In the genomic region with DNA sequence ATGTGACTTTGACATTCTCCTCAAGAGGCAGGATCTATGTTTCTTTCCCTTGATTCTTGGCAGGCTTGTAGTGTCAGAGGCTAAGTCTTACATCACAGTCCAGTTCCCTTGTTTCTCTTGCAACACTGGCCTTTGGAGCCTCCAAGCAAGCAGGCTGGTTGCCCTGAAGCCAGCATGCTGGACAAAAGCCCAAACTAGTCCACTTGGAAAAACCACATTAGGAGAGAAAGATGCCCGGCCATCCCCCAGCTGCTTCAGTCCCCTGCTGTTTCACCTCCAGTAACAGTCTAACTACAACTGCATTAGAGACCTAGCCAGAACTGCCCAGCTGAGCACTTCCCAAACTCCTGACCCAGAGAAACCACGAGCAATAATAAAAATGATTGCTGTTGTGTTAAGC, we compare ENCODE assay signal across 12 cellular contexts.
DNase-seq lines count a peak whose midpoint lies in the region; TF ChIP-seq lines count a peak whose summit lies in the region.
"Had no signal": no experiment of that assay in that cellular context is flagged by ENCODE, and none has a peak within 500 bp of the region (broad histone marks: within the 10 kb centered on the region; RNA-seq: fewer than 3 reads in every experiment).

No MANE protein-coding gene starts in this region.

- in situ Hi-C loops in mammary epithelial cell (cut with MboI; ENCODE audit: low sequenced_read_pairs in 2 of 2): no loop called here

- no peak overlapping the region for H2AFZ ChIP-seq in mammary epithelial cell (ENCODE audit: low read depth, low read length)

- TF ChIP-seq CTCF in mammary epithelial cell (conservative IDR thresholded peaks at IDR 0.05 in 1 of 2, IDR thresholded peaks at IDR 0.05 in 1 of 2; ENCODE audit: extremely low read depth in 1 of 2, insufficient read depth in 1 of 2, low read depth in 1 of 2, low read length in 2 of 2) (no peak), kidney epithelial cell (IDR thresholded peaks at IDR 0.05; ENCODE audit: insufficient read depth, low read length, poor library complexity, severe bottlenecking) (no peak), tibial artery (IDR thresholded peaks at IDR 0.05) (no peak), colonic mucosa (IDR thresholded peaks at IDR 0.05) (no peak)

- H3K4me1 ChIP-seq in mammary epithelial cell (ENCODE audit: insufficient read depth, low read length) (no peaks in the 10 kb centered on the region), tibial artery (peaks cover 0 to 25% (median 13%) of the 10 kb centered on the region in 4 donors), colonic mucosa (no peaks in the 10 kb centered on the region)
- H3K4me1 ChIP-seq: foreskin keratinocyte had no signal

- no peaks in the 10 kb centered on the region for H3K36me3 Mint-ChIP-seq in activated T-cell treated with anti-CD3 and anti-CD28 coated beads, Interleukin-2, amount 50 U/mL, for 24 hours (ENCODE audit: low read depth)

- H3K4me3 ChIP-seq in mammary epithelial cell (replicated peaks in 1 of 3; ENCODE audit: insufficient read depth in 1 of 3, low read depth in 2 of 3, low read length in 3 of 3) (no peak overlapping the region), kidney epithelial cell (ENCODE audit: low read depth, low read length) (no peak overlapping the region), tibial artery (no peak overlapping the region), colonic mucosa (no peak overlapping the region)

- no peaks in the 10 kb centered on the region for H3K9me3 Mint-ChIP-seq in activated T-cell treated with anti-CD3 and anti-CD28 coated beads, Interleukin-2, amount 50 U/mL, for 24 hours

- H3K27ac ChIP-seq in mammary epithelial cell (ENCODE audit: insufficient read depth, low read depth, low read length) (no peak overlapping the region), tibial artery (peak overlapping the region; percentile 60 to 68), colonic mucosa (no peak overlapping the region)
- H3K27ac ChIP-seq: 22Rv1, foreskin keratinocyte, neutrophil had no signal

- dilution Hi-C loops in mammary epithelial cell (cut with HindIII; ENCODE audit: low sequenced_read_pairs): no loop called here

- CTCF ChIA-PET in mammary epithelial cell (lab: Charles Lee; ENCODE audit: low non-redundant PET): no interaction called here

- H3K9me3 ChIP-seq in mammary epithelial cell (replicated peaks; ENCODE audit: insufficient read depth, low read length): no peaks in the 10 kb centered on the region
- H3K9me3 ChIP-seq in tibial artery: peaks cover 0 to 3% (median 0%) of the 10 kb centered on the region in 3 donors
- no peaks in the 10 kb centered on the region for H3K9me3 ChIP-seq in colonic mucosa
- H3K9me3 ChIP-seq: neutrophil had no signal

- no peaks in the 10 kb centered on the region for H3K79me2 ChIP-seq in mammary epithelial cell (ENCODE audit: insufficient read depth, low read length)

- H3K4me1 Mint-ChIP-seq in activated T-cell treated with anti-CD3 and anti-CD28 coated beads, Interleukin-2, amount 50 U/mL, for 24 hours (ENCODE audit: low read depth): no peaks in the 10 kb centered on the region

- H3K4me3 Mint-ChIP-seq in activated T-cell treated with anti-CD3 and anti-CD28 coated beads, Interleukin-2, amount 50 U/mL, for 24 hours: no peak overlapping the region

- H3K4me2 ChIP-seq in mammary epithelial cell (ENCODE audit: insufficient read depth, low read depth, low read length): no peak overlapping the region

- H3K9ac ChIP-seq in mammary epithelial cell (ENCODE audit: insufficient read depth, low read length) (no peak overlapping the region), colonic mucosa (ENCODE audit: low read depth in 2 of 2, low read length in 2 of 2) (no peak overlapping the region)

- no peak overlapping the region for H3K27ac Mint-ChIP-seq in activated T-cell treated with anti-CD3 and anti-CD28 coated beads, Interleukin-2, amount 50 U/mL, for 24 hours

- BruUV-seq in mammary epithelial cell (replicated peaks; lab: Mats Ljungman, UMichigan): no TSS peak

- 50% methylated on average over 2 of the region's 2 CpGs for WGBS in mammary epithelial cell (ENCODE audit: low coverage, missing lambda C conversion rate)

- no peaks in the 10 kb centered on the region for H3K27me3 ChIP-seq in mammary epithelial cell (ENCODE audit: insufficient read depth, low read length)
- no peaks in the 10 kb centered on the region for H3K27me3 ChIP-seq in kidney epithelial cell (ENCODE audit: control insufficient read depth, insufficient read depth, low read length)
- H3K27me3 ChIP-seq in tibial artery: no peaks in the 10 kb centered on the region
- no peaks in the 10 kb centered on the region for H3K27me3 ChIP-seq in colonic mucosa
- H3K27me3 ChIP-seq: foreskin keratinocyte, neutrophil had no signal

- H4K20me1 ChIP-seq in mammary epithelial cell (ENCODE audit: insufficient read depth, low read length): no peaks in the 10 kb centered on the region

- intact Hi-C loops in mammary epithelial cell (cut with micrococcal nuclease): no loop called here
- intact Hi-C loops in tibial artery (cut with DNase I; ENCODE audit: low total_unique reads): no loop called here
- intact Hi-C loops in colonic mucosa (cut with DNase I): no loop called here

- peaks cover 1% of the 10 kb centered on the region for H3K36me3 ChIP-seq in mammary epithelial cell (ENCODE audit: insufficient read depth, low read length)
- H3K36me3 ChIP-seq in kidney epithelial cell (ENCODE audit: control insufficient read depth, insufficient read depth, low read length): no peaks in the 10 kb centered on the region
- no peaks in the 10 kb centered on the region for H3K36me3 ChIP-seq in tibial artery
- H3K36me3 ChIP-seq in colonic mucosa: no peaks in the 10 kb centered on the region
- H3K36me3 ChIP-seq: neutrophil had no signal

- H3K27me3 Mint-ChIP-seq in activated T-cell treated with anti-CD3 and anti-CD28 coated beads, Interleukin-2, amount 50 U/mL, for 24 hours: no peaks in the 10 kb centered on the region

- DNase-seq in DMS79 treated with DMSO at 0.1 percent for 48 hours (lab: John Stamatoyannopoulos, UW) (peak; percentile 1), DMS79 (lab: John Stamatoyannopoulos, UW) (no peak), mammary epithelial cell (peak; percentile 21), kidney epithelial cell (ENCODE audit: low read depth) (peak; percentile 70), tibial artery (peak; percentile 72 to 94), NK-92 (lab: John Stamatoyannopoulos, UW; ENCODE audit: unreplicated experiment) (no peak), colonic mucosa (no peak)
- no peak for DNase-seq in activated T-cell treated with anti-CD3 and anti-CD28 coated beads, Interleukin-2, amount 50 U/mL, for 24 hours
- DNase-seq: activated gamma-delta T cell treated with Interleukin-2 at 50 U/mL for 16 hours, foreskin keratinocyte had no signal

Comparison
In these comparisons a context has a peak if more than half of its experiments do, and no peak if none do; other contexts are left out.
1. DNase-seq: peak in DMS79 treated with DMSO at 0.1 percent for 48 hours (single experiment), mammary epithelial cell (single experiment), kidney epithelial cell (single experiment) and tibial artery (2 of 2); none in DMS79 (single experiment), NK-92 (single experiment), activated T-cell treated with anti-CD3 and anti-CD28 coated beads, Interleukin-2, amount 50 U/mL, for 24 hours (single experiment) and colonic mucosa (single experiment).
2. H3K27ac ChIP-seq: peak in tibial artery (2 of 2); none in mammary epithelial cell (single experiment) and colonic mucosa (single experiment).